Comparison of ENCODE assay signal across 12 cellular contexts in the genomic region with DNA sequence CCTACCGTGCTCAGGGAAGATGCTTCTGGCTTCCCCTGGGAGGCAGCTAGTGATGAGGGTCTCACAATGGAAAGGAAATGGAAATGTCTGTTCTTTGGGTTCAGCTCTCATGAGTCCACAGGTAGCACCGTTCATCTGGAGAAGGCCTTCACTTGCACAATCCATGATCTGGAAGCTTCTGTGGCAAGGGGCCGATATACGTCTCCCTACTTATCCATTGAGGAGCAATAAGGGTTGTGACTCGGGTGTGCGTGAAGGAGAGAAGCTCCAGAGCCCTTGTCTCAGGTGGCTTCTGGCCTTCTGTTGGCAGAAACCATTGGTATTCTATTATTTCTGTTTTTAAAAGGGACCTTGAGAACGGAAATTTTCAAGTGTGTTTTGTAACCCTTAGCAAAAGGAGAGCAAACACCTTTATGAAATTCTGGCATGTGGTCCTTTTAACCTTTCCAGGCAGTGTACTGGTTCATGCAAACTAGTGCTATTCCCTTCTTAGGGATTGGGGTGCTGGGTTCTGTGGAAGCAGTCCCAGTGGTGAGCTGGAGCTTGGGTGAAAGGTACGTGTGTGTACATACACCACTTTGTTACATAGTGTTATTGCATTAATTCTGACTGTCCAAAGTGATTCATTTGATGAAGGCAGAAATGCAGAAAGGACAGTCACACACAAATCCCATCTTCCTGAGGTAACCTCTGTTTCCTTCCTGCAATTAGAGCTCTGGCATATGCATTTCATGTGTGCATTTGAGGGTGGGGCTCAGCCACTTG. TPM values are rescaled to one million over a fixed set of nuclear protein-coding genes. Genes with fewer than 3 reads are reported as not detected.
A peak's percentile ranks its signal among the peaks of the same experiment; 100 is the strongest.
DNase-seq lines count a peak whose midpoint lies in the region; TF ChIP-seq lines count a peak whose summit lies in the region.
"Had no signal": no experiment of that assay in that cellular context is flagged by ENCODE, and none has a peak within 500 bp of the region (broad histone marks: within the 10 kb centered on the region; RNA-seq: fewer than 3 reads in every experiment).

No MANE protein-coding gene starts in this region.

- POLR2A ChIA-PET in CD4-positive, alpha-beta memory T cell (lab: Charles Lee; ENCODE audit: partially characterized antibody): interaction anchor here (0.6 to 23.9 kb wide), 11 partner anchors 3 to 367 kb away, joined by 3 to 562 read pairs (median 60); partner anchors contain the start of gene KLF13

- peaks cover 99% of the 10 kb centered on the region for H3K4me1 ChIP-seq in CD4-positive, alpha-beta memory T cell (ENCODE audit: insufficient read depth, low read length)
- H3K4me1 ChIP-seq in neural progenitor cell: peaks cover 31% of the 10 kb centered on the region

- H3K27ac ChIP-seq in CD4-positive, alpha-beta memory T cell (ENCODE audit: low read depth, low read length): peak overlapping the region; percentile 82
- peak overlapping the region in 58 of 59 donors; percentile 7 to 100 (median 88) for H3K27ac ChIP-seq in dorsolateral prefrontal cortex
- no peak overlapping the region for H3K27ac ChIP-seq in neural progenitor cell

- no peak overlapping the region for H2AFZ ChIP-seq in neural progenitor cell (replicated peaks)

- no peak overlapping the region for H3K9ac ChIP-seq in neural progenitor cell

- no peaks in the 10 kb centered on the region for H3F3A ChIP-seq in neural progenitor cell (ENCODE audit: low read depth)

- CTCF ChIA-PET in CD4-positive, alpha-beta memory T cell (lab: Charles Lee; ENCODE audit: partially characterized antibody): interaction anchor here (1.0 to 11.3 kb wide), 8 partner anchors 12 to 144 kb away, joined by 3 to 137 read pairs (median 24); no protein-coding TSS in a partner anchor

- intact Hi-C loops in CD4-positive, alpha-beta memory T cell (cut with micrococcal nuclease): no loop called here
- intact Hi-C loops in dorsolateral prefrontal cortex (cut with DNase I) (no loop called here), posterior vena cava (cut with DNase I) (no loop called here)

- peak overlapping the region; percentile 91 to 98 (median 96) for H3K27ac Mint-ChIP-seq in CD4-positive, alpha-beta memory T cell
- H3K27ac Mint-ChIP-seq in neural progenitor cell: no peak overlapping the region
- no peak overlapping the region for H3K27ac Mint-ChIP-seq in chondrocyte (ENCODE audit: unreplicated experiment)

- peaks cover 10 to 44% of the 10 kb centered on the region in 2 donors for H3K36me3 Mint-ChIP-seq in CD4-positive, alpha-beta memory T cell
- H3K36me3 Mint-ChIP-seq in neural progenitor cell: peaks cover 7% of the 10 kb centered on the region
- H3K36me3 Mint-ChIP-seq in chondrocyte (ENCODE audit: low read depth): peaks cover 3% of the 10 kb centered on the region

- H4K20me1 ChIP-seq in neural progenitor cell (ENCODE audit: low read depth): peaks cover 46% of the 10 kb centered on the region

- peaks cover 32% of the 10 kb centered on the region for H3K79me2 ChIP-seq in neural progenitor cell (ENCODE audit: low read depth)

- H3K9me3 Mint-ChIP-seq in CD4-positive, alpha-beta memory T cell: peaks cover 0 to 1% (median 0%) of the 10 kb centered on the region in 8 donors
- H3K9me3 Mint-ChIP-seq in neural progenitor cell (no peaks in the 10 kb centered on the region), chondrocyte (ENCODE audit: low read depth) (no peaks in the 10 kb centered on the region)

- peak overlapping the region in 1 of 2 donors; percentile 57 for H3K4me3 ChIP-seq in CD4-positive, alpha-beta memory T cell (ENCODE audit: low read length in 2 of 2)
- no peak overlapping the region for H3K4me3 ChIP-seq in dorsolateral prefrontal cortex
- H3K4me3 ChIP-seq in neural progenitor cell: no peak overlapping the region
- H3K4me3 ChIP-seq: psoas muscle had no signal

- H3K36me3 ChIP-seq in CD4-positive, alpha-beta memory T cell (ENCODE audit: insufficient read depth, low read length): peaks cover 8% of the 10 kb centered on the region
- H3K36me3 ChIP-seq in neural progenitor cell: no peaks in the 10 kb centered on the region

- no peaks in the 10 kb centered on the region for H3K9me3 ChIP-seq in CD4-positive, alpha-beta memory T cell (ENCODE audit: control insufficient read depth in 1 of 2, low read length in 2 of 2)
- H3K9me3 ChIP-seq in neural progenitor cell (ENCODE audit: low read depth): no peaks in the 10 kb centered on the region
- H3K9me3 ChIP-seq: psoas muscle had no signal

- peak in 1 of 5 donors; percentile 28 for DNase-seq in CD4-positive, alpha-beta memory T cell
- DNase-seq in NCI-H526 treated with DMSO at 0.1 percent for 48 hours (lab: John Stamatoyannopoulos, UW) (peak; percentile 38), dorsolateral prefrontal cortex (no peak), neural progenitor cell (ENCODE audit: low spot score) (no peak), retina (no peak), chondrocyte (ENCODE audit: low spot score) (no peak), posterior vena cava (ENCODE audit: low spot score) (no peak)
- no peak for DNase-seq in stimulated activated naive CD4-positive, alpha-beta T cell treated with Interleukin-2 at 50 U/mL for 16 hours (lab: John Stamatoyannopoulos, UW)
- DNase-seq: DMS 273 treated with DMSO at 0.1 percent for 48 hours; effector CD8-positive, alpha-beta T cell; NCI-H1694 treated with DMSO at 0.1 percent for 48 hours had no signal

- peaks cover 75 to 100% (median 92%) of the 10 kb centered on the region in 4 donors for H3K4me1 Mint-ChIP-seq in CD4-positive, alpha-beta memory T cell
- H3K4me1 Mint-ChIP-seq in neural progenitor cell: peaks cover 31% of the 10 kb centered on the region
- H3K4me1 Mint-ChIP-seq in chondrocyte (ENCODE audit: low read depth): peaks cover 64% of the 10 kb centered on the region

- H3K4me3 Mint-ChIP-seq in CD4-positive, alpha-beta memory T cell: peak overlapping the region; percentile 17 to 97 (median 84)
- H3K4me3 Mint-ChIP-seq in neural progenitor cell (peak overlapping the region; percentile 48), chondrocyte (ENCODE audit: unreplicated experiment) (no peak overlapping the region)

- H3K27me3 ChIP-seq in CD4-positive, alpha-beta memory T cell (ENCODE audit: insufficient read depth, low read length): no peaks in the 10 kb centered on the region
- H3K27me3 ChIP-seq in dorsolateral prefrontal cortex: no peaks in the 10 kb centered on the region
- no peaks in the 10 kb centered on the region for H3K27me3 ChIP-seq in neural progenitor cell

- H3K4me2 ChIP-seq in neural progenitor cell: no peak overlapping the region

- TF ChIP-seq CTCF in dorsolateral prefrontal cortex (IDR thresholded peaks at IDR 0.05 in 54 of 56, conservative IDR thresholded peaks at IDR 0.05 in 2 of 56; ENCODE audit: low read depth in 1 of 56, partially characterized antibody in 56 of 56) (no peak), neural progenitor cell (IDR thresholded peaks at IDR 0.05) (no peak), chondrocyte (IDR thresholded peaks at IDR 0.05) (no peak)

- H3K27me3 Mint-ChIP-seq in CD4-positive, alpha-beta memory T cell: no peaks in the 10 kb centered on the region
- H3K27me3 Mint-ChIP-seq in neural progenitor cell (ENCODE audit: insufficient read depth, low read depth): no peaks in the 10 kb centered on the region
- no peaks in the 10 kb centered on the region for H3K27me3 Mint-ChIP-seq in chondrocyte (ENCODE audit: low read depth)

RNA-seq across cellular contexts. Expression of gene KLF13, which starts 32.5 kb away (rescaled TPM):
- 100 to 1,000 TPM; 197 to 202 TPM for total RNA-seq in CD4-positive, alpha-beta memory T cell
- 10 to 100 TPM; 22.0 to 82.2 TPM for polyA plus RNA-seq in CD4-positive, alpha-beta memory T cell
- total RNA-seq in dorsolateral prefrontal cortex (100 to 1,000 TPM in 101 of 120 experiments, 10 to 100 TPM in 19; 73.4 to 179 (median 116) TPM), neural progenitor cell (ENCODE audit: low replicate concordance) (11.9 and 25.1 TPM in 2 replicates), chondrocyte (54.2 to 59.1 TPM (median 58.4 TPM) in 3 replicates), posterior vena cava (10 to 100 TPM; 49.6 to 97.8 TPM)

Comparison
In these comparisons a context has a peak if more than half of its experiments do, and no peak if none do; other contexts are left out.
1. H3K27ac Mint-ChIP-seq: peak in CD4-positive, alpha-beta memory T cell (7 of 7); none in neural progenitor cell (single experiment) and chondrocyte (single experiment).